ENCODE assay signal across 8 cellular contexts in the genomic region with DNA sequence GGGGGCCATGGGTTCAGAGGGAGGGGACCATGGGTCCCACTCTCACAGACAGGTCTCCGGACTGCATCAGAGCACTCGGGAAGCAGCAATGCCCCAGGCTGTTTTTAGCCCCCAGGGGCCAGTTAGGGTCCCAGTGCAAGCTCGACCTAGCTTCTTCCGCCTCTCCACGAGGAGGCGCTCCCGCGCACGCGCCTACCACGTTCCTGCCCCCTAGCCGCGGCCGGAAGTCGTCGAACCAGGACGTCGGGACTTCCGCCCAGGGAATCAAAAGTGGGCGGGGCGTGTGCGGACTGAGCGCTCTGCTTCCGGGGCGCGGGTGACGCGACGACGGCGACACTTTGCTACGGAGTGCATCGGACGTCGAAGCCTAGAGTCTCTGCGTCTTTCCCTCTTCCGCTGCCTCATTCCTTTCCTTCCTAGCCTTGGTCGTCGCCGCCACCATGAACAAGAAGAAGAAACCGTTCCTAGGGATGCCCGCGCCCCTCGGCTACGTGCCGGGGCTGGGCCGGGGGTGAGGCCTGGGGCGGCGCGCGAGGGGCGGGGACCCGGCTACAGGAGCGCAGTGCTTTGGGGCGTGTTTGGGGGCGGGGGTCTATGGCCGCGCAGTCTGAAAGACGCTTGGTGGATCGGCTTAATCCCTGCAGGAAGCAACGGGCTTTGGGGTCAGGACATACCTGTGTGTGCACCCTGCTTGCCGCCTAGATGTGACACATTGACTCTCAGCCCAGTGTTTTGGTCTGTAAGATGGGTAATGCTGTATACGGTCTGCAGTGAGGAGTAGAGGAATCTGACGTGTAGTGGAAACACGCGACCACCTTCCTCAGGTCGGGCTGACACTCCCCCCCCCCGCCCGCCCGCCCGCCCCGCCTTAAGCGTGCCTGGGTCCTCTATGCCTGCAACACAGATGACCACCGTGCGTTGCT. TPM values are rescaled to one million over a fixed set of nuclear protein-coding genes. Genes with fewer than 3 reads are reported as not detected.
DNase-seq lines count a peak whose midpoint lies in the region; ATAC-seq and TF ChIP-seq lines count a peak whose summit lies in the region.

TSS of gene PRPF6 (plus strand) at position 327 of the 923 bp plus-strand sequence. CDS start at position 441, 114 bp downstream.

- H3K4me3 ChIP-seq in astrocyte of the cerebellum (ENCODE audit: low read depth, low read length) (peak within 1 kb of the TSS; percentile 88), hepatocyte (peak within 1 kb of the TSS; percentile 61)

- peak within 1 kb of the TSS; percentile 97 for H3K4me2 ChIP-seq in hepatocyte

- H3K27ac ChIP-seq in hepatocyte, result peak within 1 kb of the TSS; percentile 94

- peak within 1 kb of the TSS; percentile 89 for H2AFZ ChIP-seq in hepatocyte

- no peaks in the 10 kb centered on the region for H3K9me3 ChIP-seq in hepatocyte (ENCODE audit: low read depth)

- H3K36me3 ChIP-seq in hepatocyte (replicated peaks; ENCODE audit: insufficient read depth, low read depth), result no peaks in the 10 kb centered on the region

- WGBS in hepatocyte (ENCODE audit: low lambda C conversion rate, missing lambda C conversion rate), result 1% methylated on average over 49 of the region's 75 CpGs

- ATAC-seq in GM18499 (IDR thresholded peaks at IDR 0.05; ENCODE audit: insufficient read depth, unreplicated experiment) (peak; percentile 36), HG02970 (IDR thresholded peaks at IDR 0.05; ENCODE audit: low FRiP score, unreplicated experiment) (peak; percentile 62), GM21526 (IDR thresholded peaks at IDR 0.05; ENCODE audit: low FRiP score, unreplicated experiment) (no peak)

- H3K9me2 ChIP-seq in hepatocyte (replicated peaks; ENCODE audit: insufficient read depth), result no peaks in the 10 kb centered on the region

- peaks cover 27% of the 10 kb centered on the region for H3K79me2 ChIP-seq in hepatocyte

- H3K27me3 ChIP-seq in hepatocyte, result no peaks in the 10 kb centered on the region

- peaks cover 6% of the 10 kb centered on the region for H4K20me1 ChIP-seq in hepatocyte (ENCODE audit: insufficient read depth, poor library complexity, severe bottlenecking)

- in situ Hi-C loops in astrocyte of the cerebellum (cut with HindIII; ENCODE audit: low sequenced_read_pairs), result no loop called here

- peaks cover 31% of the 10 kb centered on the region for H3K4me1 ChIP-seq in hepatocyte (ENCODE audit: insufficient read depth)

- peak; percentile 98 for DNase-seq in NCI-H2029 (lab: John Stamatoyannopoulos, UW)
- DNase-seq in T-helper 22 cell (ENCODE audit: low read depth), result peak; percentile 90
- DNase-seq in astrocyte of the cerebellum (ENCODE audit: low read depth), result peak; percentile 77
- DNase-seq in hepatocyte (ENCODE audit: low spot score), result peak; percentile 99
- peak; percentile 94 for DNase-seq in retina

- TF ChIP-seq CTCF in astrocyte of the cerebellum (IDR thresholded peaks at IDR 0.05; ENCODE audit: low read depth, low read length, missing control alignments) (peak; percentile 91), hepatocyte (IDR thresholded peaks at IDR 0.05; ENCODE audit: poor library complexity) (peak; percentile 88)

RNA-seq across cellular contexts. Expression of gene PRPF6, which starts in this region (rescaled TPM):
- total RNA-seq in hepatocyte, result 35.6 and 41.3 TPM in 2 replicates
- polyA plus RNA-seq in hepatocyte, result 37.3 and 43.1 TPM in 2 replicates
